Comparison of ENCODE assay signal across 1 cellular context in the genomic region with DNA sequence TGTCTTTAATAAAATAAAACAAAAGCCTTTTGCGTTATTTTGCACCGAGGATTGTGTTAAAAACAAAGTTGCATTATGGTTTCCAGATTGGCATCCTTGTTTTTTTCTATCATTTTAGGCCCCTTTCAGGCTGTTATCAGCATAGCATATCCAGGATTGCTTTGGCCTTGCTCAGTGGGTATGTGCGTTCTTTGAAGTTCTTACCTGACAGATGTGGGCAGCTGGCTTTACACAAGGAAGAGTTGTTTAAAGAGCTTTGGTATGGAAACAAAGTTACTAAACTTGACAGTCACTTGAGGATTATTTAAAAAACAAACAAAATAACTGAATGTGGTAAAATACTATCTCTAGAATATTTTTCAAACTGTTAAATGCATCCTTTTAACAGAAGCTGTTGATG.
TF ChIP-seq lines count a peak whose summit lies in the region.

No MANE protein-coding gene starts in this region.

TF ChIP-seq in HepG2, 621 proteins besides CTCF, POLR2A, EP300 and RAD21 (continued from another document and continues in another):
- no peak for TF ChIP-seq ZNF503 (CRISPR knock-in tag; IDR thresholded peaks at IDR 0.05)
- TF ChIP-seq SRSF1 (optimal IDR thresholded peaks at IDR 0.05; ENCODE audit: low read depth, low read length) = no peak
- no peak for TF ChIP-seq ZNF180 (CRISPR knock-in tag; IDR thresholded peaks at IDR 0.05; ENCODE audit: borderline replicate concordance, low read depth)
- TF ChIP-seq, protein P1, sequence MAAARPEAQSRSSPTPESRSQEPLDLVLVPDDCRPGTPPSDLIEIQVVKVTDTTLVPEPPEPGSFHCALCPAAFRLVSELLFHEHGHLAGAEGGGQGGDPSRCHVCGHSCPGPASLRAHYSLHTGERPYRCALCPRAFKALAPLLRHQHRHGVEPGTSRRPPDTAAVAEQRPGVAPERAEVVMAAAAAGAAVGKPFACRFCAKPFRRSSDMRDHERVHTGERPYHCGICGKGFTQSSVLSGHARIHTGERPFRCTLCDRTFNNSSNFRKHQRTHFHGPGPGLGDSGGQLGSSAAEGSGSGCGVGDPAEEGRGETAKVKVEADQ (CRISPR knock-in tag; IDR thresholded peaks at IDR 0.05; ENCODE audit: borderline replicate concordance) = no peak
- TF ChIP-seq BCL6 (CRISPR knock-in tag; IDR thresholded peaks at IDR 0.05) = peak; percentile 58; the same call in 1 of the 2 replicates
- no peak for TF ChIP-seq HNRNPK (IDR thresholded peaks at IDR 0.05; ENCODE audit: low read depth, low read length, poor library complexity, severe bottlenecking)
- TF ChIP-seq RARA (CRISPR knock-in tag; IDR thresholded peaks at IDR 0.05) = peak; percentile 52; the same call in 1 of the 2 replicates
- TF ChIP-seq TGIF2 (CRISPR knock-in tag; IDR thresholded peaks at IDR 0.05) = peak; percentile 89; the same call in 1 of the 2 replicates
- no peak for TF ChIP-seq NFYC (CRISPR knock-in tag; IDR thresholded peaks at IDR 0.05)
- TF ChIP-seq SOX13 (IDR thresholded peaks at IDR 0.05) = no peak
- peak in 1 of 2 experiments; percentile 75; a peak in 2 of 4 replicates for TF ChIP-seq SOX13 (CRISPR knock-in tag; conservative IDR thresholded peaks at IDR 0.05 in 1 of 2, IDR thresholded peaks at IDR 0.05 in 1 of 2)
- peak; percentile 64; the same call in 1 of the 2 replicates for TF ChIP-seq ZNF609 (CRISPR knock-in tag; IDR thresholded peaks at IDR 0.05; ENCODE audit: borderline replicate concordance)
- no peak for TF ChIP-seq THAP7 (CRISPR knock-in tag; IDR thresholded peaks at IDR 0.05)
- TF ChIP-seq ZSCAN25 (CRISPR knock-in tag; IDR thresholded peaks at IDR 0.05) = no peak
- TF ChIP-seq MIER2 (CRISPR knock-in tag; IDR thresholded peaks at IDR 0.05) = no peak
- TF ChIP-seq MYNN (CRISPR knock-in tag; IDR thresholded peaks at IDR 0.05; ENCODE audit: low read depth) = no peak
- 0 out of 4 replicates have a peak, but pooled peaks of 1 of the 2 experiments have one; percentile 28 for TF ChIP-seq KLF16 (CRISPR knock-in tag; IDR thresholded peaks at IDR 0.05)
- no peak for TF ChIP-seq GATAD1 (CRISPR knock-in tag; IDR thresholded peaks at IDR 0.05)
- no peak for TF ChIP-seq ZNF24 (IDR thresholded peaks at IDR 0.05)
- no peak for TF ChIP-seq YY1 (IDR thresholded peaks at IDR 0.05; ENCODE audit: insufficient read depth, insufficient replicate concordance, low read depth, low read length)
- TF ChIP-seq NFE2 (CRISPR knock-in tag; IDR thresholded peaks at IDR 0.05) = no peak
- TF ChIP-seq MXD3 (CRISPR knock-in tag; IDR thresholded peaks at IDR 0.05) = no peak
- peak; percentile 44; the same call in 1 of the 2 replicates for TF ChIP-seq DRAP1 (CRISPR knock-in tag; IDR thresholded peaks at IDR 0.05)
- TF ChIP-seq ZNF672 (CRISPR knock-in tag; IDR thresholded peaks at IDR 0.05) = no peak
- TF ChIP-seq ELF3 (CRISPR knock-in tag; IDR thresholded peaks at IDR 0.05) = peak; percentile 53; the same call in 1 of the 2 replicates
- TF ChIP-seq, protein P2, sequence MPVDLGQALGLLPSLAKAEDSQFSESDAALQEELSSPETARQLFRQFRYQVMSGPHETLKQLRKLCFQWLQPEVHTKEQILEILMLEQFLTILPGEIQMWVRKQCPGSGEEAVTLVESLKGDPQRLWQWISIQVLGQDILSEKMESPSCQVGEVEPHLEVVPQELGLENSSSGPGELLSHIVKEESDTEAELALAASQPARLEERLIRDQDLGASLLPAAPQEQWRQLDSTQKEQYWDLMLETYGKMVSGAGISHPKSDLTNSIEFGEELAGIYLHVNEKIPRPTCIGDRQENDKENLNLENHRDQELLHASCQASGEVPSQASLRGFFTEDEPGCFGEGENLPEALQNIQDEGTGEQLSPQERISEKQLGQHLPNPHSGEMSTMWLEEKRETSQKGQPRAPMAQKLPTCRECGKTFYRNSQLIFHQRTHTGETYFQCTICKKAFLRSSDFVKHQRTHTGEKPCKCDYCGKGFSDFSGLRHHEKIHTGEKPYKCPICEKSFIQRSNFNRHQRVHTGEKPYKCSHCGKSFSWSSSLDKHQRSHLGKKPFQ (CRISPR knock-in tag; IDR thresholded peaks at IDR 0.05; ENCODE audit: insufficient replicate concordance) = no peak
- TF ChIP-seq ZHX1 (CRISPR knock-in tag; IDR thresholded peaks at IDR 0.05; ENCODE audit: low read depth) = no peak
- no peak for TF ChIP-seq GPBP1L1 (CRISPR knock-in tag; IDR thresholded peaks at IDR 0.05)
- no peak for TF ChIP-seq ZNF10 (CRISPR knock-in tag; IDR thresholded peaks at IDR 0.05; ENCODE audit: borderline replicate concordance, low read depth)
- no peak for TF ChIP-seq NFIC (IDR thresholded peaks at IDR 0.05; ENCODE audit: low read length)
- TF ChIP-seq FOXO4 (CRISPR knock-in tag; conservative IDR thresholded peaks at IDR 0.05) = no peak
- TF ChIP-seq ZGPAT (CRISPR knock-in tag; IDR thresholded peaks at IDR 0.05) = peak; percentile 58
- TF ChIP-seq FOXM1 (CRISPR knock-in tag; IDR thresholded peaks at IDR 0.05) = no peak
- no peak for TF ChIP-seq SSRP1 (CRISPR knock-in tag; IDR thresholded peaks at IDR 0.05)
- peak; percentile 71 for TF ChIP-seq GATAD2A (CRISPR knock-in tag; IDR thresholded peaks at IDR 0.05)
- no peak for TF ChIP-seq SCMH1 (CRISPR knock-in tag; IDR thresholded peaks at IDR 0.05; ENCODE audit: borderline replicate concordance)
- no peak for TF ChIP-seq NFYB (CRISPR knock-in tag; IDR thresholded peaks at IDR 0.05)
